9 cellular contexts compared by ENCODE assay signal in genomic region chr6:166167801-166168615, GRCh38. TPM values are rescaled to one million over a fixed set of nuclear protein-coding genes. Genes with fewer than 3 reads are reported as not detected.
A peak's percentile ranks its signal among the peaks of the same experiment; 100 is the strongest.
DNase-seq lines count a peak whose midpoint lies in the region; ATAC-seq and TF ChIP-seq lines count a peak whose summit lies in the region.
"Had no signal": no experiment of that assay in that cellular context is flagged by ENCODE, and none has a peak within 500 bp of the region (broad histone marks: within the 10 kb centered on the region; RNA-seq: fewer than 3 reads in every experiment).

Gene TBXT, minus strand, starts transcription at chr6:166167851. Its CDS starts 260 bp downstream, at chr6:166167591.

- no peaks in the 10 kb centered on the region for H3K9me3 Mint-ChIP-seq in stimulated activated naive CD8-positive, alpha-beta T cell treated with anti-CD3 and anti-CD28 coated beads, Interleukin-15, Interleukin-2, amounts not matched to agents 100 ng/mL and 50 ng/mL, for 24 hours
- H3K9me3 Mint-ChIP-seq in activated B cell treated with CpG ODN at 0.5 μM for 24 hours, result no peaks in the 10 kb centered on the region

- peak within 1 kb of the TSS; percentile 24 for H3K4me3 ChIP-seq in urinary bladder (ENCODE audit: low read depth, low read length)

- H3K36me3 Mint-ChIP-seq in stimulated activated naive CD8-positive, alpha-beta T cell treated with anti-CD3 and anti-CD28 coated beads, Interleukin-15, Interleukin-2, amounts not matched to agents 100 ng/mL and 50 ng/mL, for 24 hours (ENCODE audit: low read depth), result no peaks in the 10 kb centered on the region
- no peaks in the 10 kb centered on the region for H3K36me3 Mint-ChIP-seq in activated B cell treated with CpG ODN at 0.5 μM for 24 hours (ENCODE audit: low read depth)

- H3K4me1 Mint-ChIP-seq in stimulated activated naive CD8-positive, alpha-beta T cell treated with anti-CD3 and anti-CD28 coated beads, Interleukin-15, Interleukin-2, amounts not matched to agents 100 ng/mL and 50 ng/mL, for 24 hours (ENCODE audit: low read depth), result peaks cover 17% of the 10 kb centered on the region
- peaks cover 24% of the 10 kb centered on the region for H3K4me1 Mint-ChIP-seq in activated B cell treated with CpG ODN at 0.5 μM for 24 hours

- peaks cover 68% of the 10 kb centered on the region for H3K27me3 Mint-ChIP-seq in stimulated activated naive CD8-positive, alpha-beta T cell treated with anti-CD3 and anti-CD28 coated beads, Interleukin-15, Interleukin-2, amounts not matched to agents 100 ng/mL and 50 ng/mL, for 24 hours
- H3K27me3 Mint-ChIP-seq in activated B cell treated with CpG ODN at 0.5 μM for 24 hours, result peaks cover 58% of the 10 kb centered on the region

- intact Hi-C loops in activated B cell treated with CpG ODN at 0.5 μM for 24 hours (cut with micrococcal nuclease), result loop anchor here (5.0 to 10.0 kb wide), 2 partner anchors 34 to 87 kb away; no protein-coding TSS in a partner anchor

- peak within 1 kb of the TSS; percentile 77 for H3K4me3 Mint-ChIP-seq in stimulated activated naive CD8-positive, alpha-beta T cell treated with anti-CD3 and anti-CD28 coated beads, Interleukin-15, Interleukin-2, amounts not matched to agents 100 ng/mL and 50 ng/mL, for 24 hours
- H3K4me3 Mint-ChIP-seq in activated B cell treated with CpG ODN at 0.5 μM for 24 hours, result peak within 1 kb of the TSS; percentile 84

- no peak for DNase-seq in stimulated activated naive CD8-positive, alpha-beta T cell treated with anti-CD3 and anti-CD28 coated beads, Interleukin-15, Interleukin-2, amounts not matched to agents 100 U/mL and 50 U/mL, for 24 hours
- no peak for DNase-seq in activated B cell treated with CpG ODN at 0.5 μM for 24 hours
- peak; percentile 56 for DNase-seq in left kidney (ENCODE audit: low read depth, low spot score)
- no peak for DNase-seq in GM10248 (ENCODE audit: extremely low spot score)

- no peak for ATAC-seq in stimulated activated naive CD8-positive, alpha-beta T cell treated with anti-CD3 and anti-CD28 coated beads, Interleukin-15, Interleukin-2, amounts not matched to agents 100 U/mL and 50 U/mL, for 24 hours
- ATAC-seq in activated B cell treated with CpG ODN at 0.5 μM for 24 hours (ENCODE audit: low read depth) (no peak), GM18517 (IDR thresholded peaks at IDR 0.05; ENCODE audit: unreplicated experiment) (no peak), HG03565 (IDR thresholded peaks at IDR 0.05; ENCODE audit: unreplicated experiment) (no peak)

- no peak within 1 kb of the TSS for H3K27ac ChIP-seq in urinary bladder (ENCODE audit: low read depth)

- WGBS in urinary bladder, result under 1% methylated on average over 79 of the region's 79 CpGs

- H3K36me3 ChIP-seq in urinary bladder (ENCODE audit: insufficient read depth), result no peaks in the 10 kb centered on the region

- POLR2A ChIA-PET in activated B cell treated with CpG ODN at 0.5 μM for 24 hours (lab: Charles Lee) (no interaction called here), GM10248 (lab: Yijun Ruan, JAX) (no interaction called here)

- peaks cover 2% of the 10 kb centered on the region for H3K4me1 ChIP-seq in urinary bladder (ENCODE audit: insufficient read depth)

- TF ChIP-seq CTCF in activated B cell treated with CpG ODN at 0.5 μM for 24 hours (IDR thresholded peaks at IDR 0.05) (no peak), GM10248 (IDR thresholded peaks at IDR 0.05; ENCODE audit: control extremely low read depth, extremely low read depth, low read depth, missing control alignments) (no peak)

- CTCF ChIA-PET in activated B cell treated with CpG ODN at 0.5 μM for 24 hours (lab: Charles Lee), result no interaction called here
- CTCF ChIA-PET in GM10248 (lab: Yijun Ruan, JAX), result no interaction called here

- peak within 1 kb of the TSS; percentile 16 for H3K27ac Mint-ChIP-seq in stimulated activated naive CD8-positive, alpha-beta T cell treated with anti-CD3 and anti-CD28 coated beads, Interleukin-15, Interleukin-2, amounts not matched to agents 100 ng/mL and 50 ng/mL, for 24 hours
- H3K27ac Mint-ChIP-seq in activated B cell treated with CpG ODN at 0.5 μM for 24 hours, result no peak within 1 kb of the TSS

RNA-seq across cellular contexts. Expression of gene TBXT, which starts in this region (rescaled TPM):
- total RNA-seq in activated B cell treated with CpG ODN at 0.5 μM for 24 hours (0.10 and 0.24 TPM in 2 replicates), urinary bladder (not detected)
- not detected for polyA plus RNA-seq in urinary bladder
- total RNA-seq: G401 had no signal
